Comparison of ENCODE assay signal across 24 cellular contexts in the genomic region with DNA sequence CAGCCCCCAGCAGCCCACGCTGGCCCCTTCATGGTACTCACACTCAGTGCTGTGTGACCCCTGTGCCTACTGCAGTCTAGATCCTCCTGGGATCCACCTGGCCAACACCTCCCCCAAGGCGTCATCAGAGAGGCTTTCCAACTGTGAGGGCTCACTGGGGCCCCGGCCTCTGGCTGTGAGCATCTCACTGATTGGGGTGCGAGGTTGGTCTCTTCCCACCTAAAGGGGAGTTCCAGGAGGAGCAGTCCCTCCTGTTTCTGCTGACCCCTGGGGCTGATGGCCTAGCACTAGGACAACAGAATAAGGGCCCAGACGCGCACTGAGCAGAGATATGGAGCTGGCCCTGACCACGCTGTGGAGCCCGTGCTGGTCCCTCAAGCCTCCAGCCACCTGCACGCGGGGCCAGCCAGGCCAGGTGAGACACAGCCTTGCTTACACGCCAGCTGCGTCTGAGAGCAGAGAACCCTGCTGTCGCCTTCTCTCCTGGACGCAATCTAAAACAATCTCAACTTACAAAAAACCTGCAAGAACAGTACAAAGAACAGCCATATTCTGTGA. TPM values are rescaled to one million over a fixed set of nuclear protein-coding genes. Genes with fewer than 3 reads are reported as not detected.
DNase-seq lines count a peak whose midpoint lies in the region; ATAC-seq and TF ChIP-seq lines count a peak whose summit lies in the region.
"Had no signal": no experiment of that assay in that cellular context is flagged by ENCODE, and none has a peak within 500 bp of the region (broad histone marks: within the 10 kb centered on the region; RNA-seq: fewer than 3 reads in every experiment).

No MANE protein-coding gene starts in this region.

- H3K4me3 ChIP-seq in heart left ventricle: no peak overlapping the region
- H3K4me3 ChIP-seq in RWPE2 (ENCODE audit: severe bottlenecking): no peak overlapping the region
- H3K4me3 ChIP-seq in gastrocnemius medialis: no peak overlapping the region
- H3K4me3 ChIP-seq: A549, pancreas, SJCRH30 had no signal

- H3K4me1 Mint-ChIP-seq in glutamatergic neuron (ENCODE audit: low read depth, unreplicated experiment): peaks cover 21% of the 10 kb centered on the region
- H3K4me1 Mint-ChIP-seq in activated CD4-positive, alpha-beta memory T cell treated with anti-CD3 and anti-CD28 coated beads for 36 hours (ENCODE audit: low read depth): peaks cover 68% of the 10 kb centered on the region

- H3K27me3 Mint-ChIP-seq in glutamatergic neuron (ENCODE audit: unreplicated experiment): peaks cover 12% of the 10 kb centered on the region
- no peaks in the 10 kb centered on the region for H3K27me3 Mint-ChIP-seq in activated CD4-positive, alpha-beta memory T cell treated with anti-CD3 and anti-CD28 coated beads for 36 hours
- H3K27me3 Mint-ChIP-seq: activated CD8-positive, alpha-beta memory T cell treated with anti-CD3 and anti-CD28 coated beads, Interleukin-2, amount 10 ng/mL, durations not matched to agents 7 days and 5 days; activated naive CD4-positive, alpha-beta T cell treated with anti-CD3 and anti-CD28 coated beads, Interleukin-2, amount 50 U/mL, for 24 hours; IgD-negative memory B cell had no signal

- TF ChIP-seq CTCF in heart left ventricle (IDR thresholded peaks at IDR 0.05) (no peak), RWPE2 (IDR thresholded peaks at IDR 0.05; ENCODE audit: poor library complexity, severe bottlenecking) (no peak), glutamatergic neuron (IDR thresholded peaks at IDR 0.05; ENCODE audit: partially characterized antibody, unreplicated experiment) (no peak), gastrocnemius medialis (IDR thresholded peaks at IDR 0.05 in 4 of 5, conservative IDR thresholded peaks at IDR 0.05 in 1 of 5) (no peak)

- intact Hi-C loops in Right ventricle myocardium inferior (cut with DNase I) (no loop called here), heart left ventricle (cut with DNase I) (loop anchor here in 1 of 10 donors (10.0 kb wide), 1 partner anchor 65 kb away; a partner anchor contains a TSS), gastrocnemius medialis (cut with DNase I; ENCODE audit: low total_unique reads) (loop anchor here (2.0 kb wide), 1 partner anchor 13 kb away; no protein-coding TSS in a partner anchor)
- intact Hi-C loops in activated CD4-positive, alpha-beta memory T cell treated with anti-CD3 and anti-CD28 coated beads for 36 hours (cut with micrococcal nuclease): no loop called here

- no peak overlapping the region for H3K27ac Mint-ChIP-seq in glutamatergic neuron (ENCODE audit: unreplicated experiment)
- no peak overlapping the region for H3K27ac Mint-ChIP-seq in activated CD4-positive, alpha-beta memory T cell treated with anti-CD3 and anti-CD28 coated beads for 36 hours
- H3K27ac Mint-ChIP-seq: activated CD8-positive, alpha-beta memory T cell treated with anti-CD3 and anti-CD28 coated beads, Interleukin-2, amount 10 ng/mL, durations not matched to agents 7 days and 5 days; activated naive CD4-positive, alpha-beta T cell treated with anti-CD3 and anti-CD28 coated beads, Interleukin-2, amount 50 U/mL, for 24 hours; IgD-negative memory B cell had no signal

- H3K27ac ChIP-seq in heart left ventricle (peak overlapping the region in 3 of 12 donors; percentile 10 to 24 (median 19)), RWPE2 (ENCODE audit: poor library complexity, severe bottlenecking) (peak overlapping the region; percentile 58), gastrocnemius medialis (peak overlapping the region; percentile 71 to 86 (median 80))
- H3K27ac ChIP-seq: A549, foreskin keratinocyte, SJCRH30 had no signal

- POLR2A ChIA-PET in activated CD4-positive, alpha-beta memory T cell treated with anti-CD3 and anti-CD28 coated beads for 36 hours (lab: Charles Lee): no interaction called here

- H3K36me3 ChIP-seq in heart left ventricle (peaks cover 0 to 7% (median 0%) of the 10 kb centered on the region in 9 donors), RWPE2 (ENCODE audit: low read depth) (no peaks in the 10 kb centered on the region), gastrocnemius medialis (no peaks in the 10 kb centered on the region)
- H3K36me3 ChIP-seq: BE2C, pancreas, SJCRH30 had no signal

- WGBS in heart left ventricle, 4 donors: 90 to 95% (median 92%) methylated on average over 12 to 14 of the region's 14 CpGs

- H3K27me3 ChIP-seq in heart left ventricle (no peaks in the 10 kb centered on the region), RWPE2 (ENCODE audit: insufficient read depth, poor library complexity, severe bottlenecking) (no peaks in the 10 kb centered on the region), gastrocnemius medialis (no peaks in the 10 kb centered on the region)
- H3K27me3 ChIP-seq: BE2C, foreskin keratinocyte, pancreas, SJCRH30 had no signal

- CTCF ChIA-PET in activated CD4-positive, alpha-beta memory T cell treated with anti-CD3 and anti-CD28 coated beads for 36 hours (lab: Charles Lee): interaction anchor here (1.8 to 2.4 kb wide), 2 partner anchors 16 to 30 kb away, joined by 4 to 16 read pairs; no protein-coding TSS in a partner anchor

- TF ChIP-seq POLR2A in heart left ventricle (IDR thresholded peaks at IDR 0.05) (no peak), gastrocnemius medialis (IDR thresholded peaks at IDR 0.05) (no peak)

- ATAC-seq in Right ventricle myocardium inferior (no peak), heart left ventricle (no peak), RWPE2 (ENCODE audit: low read depth) (no peak), gastrocnemius medialis (no peak), HG03342 (IDR thresholded peaks at IDR 0.05; ENCODE audit: unreplicated experiment) (no peak)
- ATAC-seq: A549; activated CD8-positive, alpha-beta memory T cell treated with anti-CD3 and anti-CD28 coated beads, Interleukin-2, amount 10 ng/mL, durations not matched to agents 7 days and 5 days; foreskin keratinocyte had no signal

- H3K4me1 ChIP-seq in heart left ventricle: peaks cover 9 to 86% (median 71%) of the 10 kb centered on the region in 12 donors
- peaks cover 20% of the 10 kb centered on the region for H3K4me1 ChIP-seq in RWPE2 (ENCODE audit: insufficient read depth, poor library complexity, severe bottlenecking)
- H3K4me1 ChIP-seq in gastrocnemius medialis: peaks cover 86 to 88% of the 10 kb centered on the region in 2 donors
- H3K4me1 ChIP-seq: SJCRH30 had no signal

- H3K9me3 ChIP-seq in heart left ventricle: no peaks in the 10 kb centered on the region
- no peaks in the 10 kb centered on the region for H3K9me3 ChIP-seq in RWPE2 (ENCODE audit: severe bottlenecking)
- H3K9me3 ChIP-seq in gastrocnemius medialis: no peaks in the 10 kb centered on the region
- H3K9me3 ChIP-seq: A549, BE2C, pancreas, SJCRH30 had no signal

- peak overlapping the region; percentile 21 for H3K4me3 Mint-ChIP-seq in glutamatergic neuron (ENCODE audit: unreplicated experiment)
- no peak overlapping the region for H3K4me3 Mint-ChIP-seq in activated CD4-positive, alpha-beta memory T cell treated with anti-CD3 and anti-CD28 coated beads for 36 hours
- H3K4me3 Mint-ChIP-seq: activated CD8-positive, alpha-beta memory T cell treated with anti-CD3 and anti-CD28 coated beads, Interleukin-2, amount 10 ng/mL, durations not matched to agents 7 days and 5 days; activated naive CD4-positive, alpha-beta T cell treated with anti-CD3 and anti-CD28 coated beads, Interleukin-2, amount 50 U/mL, for 24 hours; IgD-negative memory B cell had no signal

- in situ Hi-C loops in gastrocnemius medialis (cut with MboI; ENCODE audit: low sequenced_read_pairs in 4 of 4): no loop called here

- peak; percentile 48 for DNase-seq in Right ventricle myocardium inferior (ENCODE audit: missing footprints)
- no peak for DNase-seq in heart left ventricle
- peak; percentile 53 for DNase-seq in RWPE2 (ENCODE audit: low spot score)
- DNase-seq in glutamatergic neuron: no peak
- no peak for DNase-seq in gastrocnemius medialis
- no peak for DNase-seq in activated CD4-positive, alpha-beta memory T cell treated with anti-CD3 and anti-CD28 coated beads for 36 hours
- no peak for DNase-seq in HUDEP-2 (lab: John Stamatoyannopoulos, UW; ENCODE audit: unreplicated experiment in 76 of 76)
- DNase-seq: activated CD4-positive, alpha-beta T cell treated with anti-CD3 and anti-CD28 coated beads for 48 hours; activated CD8-positive, alpha-beta memory T cell treated with anti-CD3 and anti-CD28 coated beads, Interleukin-2, amount 10 ng/mL, durations not matched to agents 7 days and 5 days; aorta; BE2C; Calu3; effector CD4-positive, alpha-beta T cell; foreskin keratinocyte; mesendoderm; NCI-H1436 treated with DMSO at 0.1 percent for 48 hours; NCI-H748 treated with DMSO at 0.1 percent for 48 hours; OCI-M1; SJCRH30 had no signal

- H3K9me3 Mint-ChIP-seq in glutamatergic neuron (ENCODE audit: unreplicated experiment): peaks cover 7% of the 10 kb centered on the region
- H3K9me3 Mint-ChIP-seq in activated CD4-positive, alpha-beta memory T cell treated with anti-CD3 and anti-CD28 coated beads for 36 hours: no peaks in the 10 kb centered on the region
- H3K9me3 Mint-ChIP-seq: activated naive CD4-positive, alpha-beta T cell treated with anti-CD3 and anti-CD28 coated beads, Interleukin-2, amount 50 U/mL, for 24 hours; IgD-negative memory B cell had no signal

- no peaks in the 10 kb centered on the region for H3K36me3 Mint-ChIP-seq in glutamatergic neuron (ENCODE audit: unreplicated experiment)
- H3K36me3 Mint-ChIP-seq in activated CD4-positive, alpha-beta memory T cell treated with anti-CD3 and anti-CD28 coated beads for 36 hours: no peaks in the 10 kb centered on the region
- H3K36me3 Mint-ChIP-seq: activated CD8-positive, alpha-beta memory T cell treated with anti-CD3 and anti-CD28 coated beads, Interleukin-2, amount 10 ng/mL, durations not matched to agents 7 days and 5 days; activated naive CD4-positive, alpha-beta T cell treated with anti-CD3 and anti-CD28 coated beads, Interleukin-2, amount 50 U/mL, for 24 hours had no signal

RNA-seq across cellular contexts. Expression of a gene that starts 32.2 kb away (rescaled TPM):
- total RNA-seq in Right ventricle myocardium inferior (8.4 TPM), heart left ventricle (10 to 100 TPM in 4 of 9 donors, 1 to 10 TPM in 5; 5.9 to 17.8 (median 9.1) TPM), glutamatergic neuron (ENCODE audit: unreplicated experiment) (11.6 TPM), gastrocnemius medialis (10 to 100 TPM; 21.8 to 30.8 (median 27.3) TPM)
- polyA plus RNA-seq in heart left ventricle: 1 to 10 TPM; 6.2 to 7.3 TPM
- total RNA-seq in activated CD4-positive, alpha-beta memory T cell treated with anti-CD3 and anti-CD28 coated beads for 36 hours: 10 to 100 TPM; 24.7 to 29.7 TPM

RNA-seq across cellular contexts. Expression of a gene that starts 51.8 kb away (rescaled TPM):
- 26.0 TPM for total RNA-seq in Right ventricle myocardium inferior
- total RNA-seq in heart left ventricle: 10 to 100 TPM; 17.6 to 60.6 (median 24.0) TPM
- polyA plus RNA-seq in heart left ventricle: 10 to 100 TPM; 14.0 to 52.6 TPM
- 111 TPM for total RNA-seq in glutamatergic neuron (ENCODE audit: unreplicated experiment)
- 10 to 100 TPM in 1 of 4 donors, 1 to 10 TPM in 3; 5.1 to 29.1 (median 7.8) TPM for total RNA-seq in gastrocnemius medialis
- total RNA-seq in activated CD4-positive, alpha-beta memory T cell treated with anti-CD3 and anti-CD28 coated beads for 36 hours: 10 to 100 TPM; 19.3 to 20.0 TPM

RNA-seq across cellular contexts. Expression of a gene that starts 53.7 kb away (rescaled TPM):
- 181 TPM for total RNA-seq in Right ventricle myocardium inferior
- 100 to 1,000 TPM; 136 to 353 (median 157) TPM for total RNA-seq in heart left ventricle
- polyA plus RNA-seq in heart left ventricle: 100 to 1,000 TPM; 142 to 270 TPM
- total RNA-seq in glutamatergic neuron (ENCODE audit: unreplicated experiment): 203 TPM
- 100 to 1,000 TPM; 157 to 195 (median 184) TPM for total RNA-seq in gastrocnemius medialis
- total RNA-seq in activated CD4-positive, alpha-beta memory T cell treated with anti-CD3 and anti-CD28 coated beads for 36 hours: 100 to 1,000 TPM; 232 to 236 TPM

Comparison
In these comparisons a context has a peak if more than half of its experiments do, and no peak if none do; other contexts are left out.
1. DNase-seq: peak in Right ventricle myocardium inferior (single experiment) and RWPE2 (single experiment); none in heart left ventricle (0 of 5), glutamatergic neuron (single experiment), gastrocnemius medialis (0 of 2), activated CD4-positive, alpha-beta memory T cell treated with anti-CD3 and anti-CD28 coated beads for 36 hours (single experiment) and HUDEP-2 (0 of 76).